In the genomic region with DNA sequence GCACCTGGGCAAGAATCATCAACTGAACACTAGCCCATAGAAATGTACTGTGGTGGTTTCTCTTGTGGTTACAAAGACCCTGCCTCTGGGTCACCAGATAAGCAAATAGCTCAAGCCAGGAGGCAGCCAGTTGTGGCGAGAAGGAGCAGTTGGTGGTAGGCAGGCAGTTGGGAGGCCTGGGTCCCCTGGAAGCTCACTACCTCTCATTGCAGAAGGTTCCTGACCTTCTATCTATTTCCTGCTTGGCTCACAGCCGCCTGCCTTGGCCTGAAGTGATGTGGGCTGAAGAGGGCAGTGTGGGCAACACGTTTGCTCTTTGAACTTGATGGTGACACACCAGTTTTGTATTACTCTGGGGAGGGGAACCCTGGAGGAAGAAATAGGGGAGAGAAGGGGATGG, we compare ENCODE assay signal across 10 cellular contexts. TPM values are rescaled to one million over a fixed set of nuclear protein-coding genes. Genes with fewer than 3 reads are reported as not detected.
DNase-seq lines count a peak whose midpoint lies in the region; ATAC-seq and TF ChIP-seq lines count a peak whose summit lies in the region.
"Had no signal": no experiment of that assay in that cellular context is flagged by ENCODE, and none has a peak within 500 bp of the region (broad histone marks: within the 10 kb centered on the region; RNA-seq: fewer than 3 reads in every experiment).

No MANE protein-coding gene starts in this region.

- no peak overlapping the region for H3K9ac ChIP-seq in liver (ENCODE audit: low read depth in 1 of 2, low read length in 2 of 2)

- no peaks in the 10 kb centered on the region for H3K9me3 ChIP-seq in liver (ENCODE audit: control insufficient read depth in 4 of 4, low read length in 3 of 4)
- no peaks in the 10 kb centered on the region for H3K9me3 ChIP-seq in CD8-positive, alpha-beta memory T cell (ENCODE audit: low read length)

- no peaks in the 10 kb centered on the region for H3K36me3 ChIP-seq in liver (ENCODE audit: control insufficient read depth in 4 of 4, insufficient read depth in 3 of 4, low read depth in 1 of 4, low read length in 3 of 4)
- H3K36me3 ChIP-seq in CD8-positive, alpha-beta memory T cell (ENCODE audit: insufficient read depth, low read length), result no peaks in the 10 kb centered on the region

- peak overlapping the region in 1 of 8 donors; percentile 59 for H3K27ac Mint-ChIP-seq in CD8-positive, alpha-beta memory T cell
- H3K27ac Mint-ChIP-seq: stimulated activated naive CD8-positive, alpha-beta T cell treated with anti-CD3 and anti-CD28 coated beads, Interleukin-15, Interleukin-2, amounts not matched to agents 100 ng/mL and 50 ng/mL, for 24 hours had no signal

- no peak overlapping the region for H3K4me3 ChIP-seq in liver (ENCODE audit: low read depth in 1 of 3, low read length in 3 of 3)
- H3K4me3 ChIP-seq in CD8-positive, alpha-beta memory T cell (ENCODE audit: low read length), result no peak overlapping the region

- peak; percentile 60 for ATAC-seq in HG03108 (IDR thresholded peaks at IDR 0.05; ENCODE audit: unreplicated experiment)
- no peak for ATAC-seq in GM18858 (IDR thresholded peaks at IDR 0.05; ENCODE audit: unreplicated experiment)

- WGBS in liver, result 20% methylated on average over 3 of the region's 3 CpGs

- CTCF ChIA-PET in CD8-positive, alpha-beta memory T cell (lab: Charles Lee), result no interaction called here

- TF ChIP-seq CTCF in liver (IDR thresholded peaks at IDR 0.05; ENCODE audit: low read depth, low read length, missing input control), result peak; percentile 24

- peak; percentile 65 to 69 for TF ChIP-seq RAD21 in liver (IDR thresholded peaks at IDR 0.05)

- peaks cover 12 to 27% (median 23%) of the 10 kb centered on the region in 3 donors for H3K4me1 Mint-ChIP-seq in CD8-positive, alpha-beta memory T cell

- H3K27ac ChIP-seq in liver (ENCODE audit: low read depth in 1 of 2, low read length in 2 of 2), result peak overlapping the region; percentile 45 to 56
- H3K27ac ChIP-seq in CD8-positive, alpha-beta memory T cell (ENCODE audit: low read depth, low read length), result no peak overlapping the region

- peak; percentile 36 for DNase-seq in DMS53 treated with DMSO at 0.1 percent for 48 hours (lab: John Stamatoyannopoulos, UW; ENCODE audit: unreplicated experiment)
- peak; percentile 79 for DNase-seq in SKM-1 treated with dmso at 0.1 percent for 144 hours (lab: John Stamatoyannopoulos, UW; ENCODE audit: unreplicated experiment)
- no peak for DNase-seq in CD8-positive, alpha-beta memory T cell
- no peak for DNase-seq in NCI-H2081 (lab: John Stamatoyannopoulos, UW)
- no peak for DNase-seq in AG20443 (ENCODE audit: low spot score)
- DNase-seq: occipital lobe had no signal

- peaks cover 0 to 3% (median 0%) of the 10 kb centered on the region in 5 donors for H3K9me3 Mint-ChIP-seq in CD8-positive, alpha-beta memory T cell
- H3K9me3 Mint-ChIP-seq: stimulated activated naive CD8-positive, alpha-beta T cell treated with anti-CD3 and anti-CD28 coated beads, Interleukin-15, Interleukin-2, amounts not matched to agents 100 ng/mL and 50 ng/mL, for 24 hours had no signal

- peak overlapping the region in 2 of 7 donors; percentile 21 to 34 for H3K4me3 Mint-ChIP-seq in CD8-positive, alpha-beta memory T cell
- H3K4me3 Mint-ChIP-seq: stimulated activated naive CD8-positive, alpha-beta T cell treated with anti-CD3 and anti-CD28 coated beads, Interleukin-15, Interleukin-2, amounts not matched to agents 100 ng/mL and 50 ng/mL, for 24 hours had no signal

- POLR2A ChIA-PET in CD8-positive, alpha-beta memory T cell (lab: Charles Lee), result no interaction called here

- H3K27me3 Mint-ChIP-seq in CD8-positive, alpha-beta memory T cell, result peaks cover 0 to 5% of the 10 kb centered on the region in 2 donors
- H3K27me3 Mint-ChIP-seq: stimulated activated naive CD8-positive, alpha-beta T cell treated with anti-CD3 and anti-CD28 coated beads, Interleukin-15, Interleukin-2, amounts not matched to agents 100 ng/mL and 50 ng/mL, for 24 hours had no signal

- no peaks in the 10 kb centered on the region for H3K27me3 ChIP-seq in liver (ENCODE audit: control insufficient read depth in 4 of 4, insufficient read depth in 4 of 4, low read length in 3 of 4)
- no peaks in the 10 kb centered on the region for H3K27me3 ChIP-seq in CD8-positive, alpha-beta memory T cell (ENCODE audit: insufficient read depth, low read length, poor library complexity, severe bottlenecking)

- no peaks in the 10 kb centered on the region for H3K36me3 Mint-ChIP-seq in CD8-positive, alpha-beta memory T cell

- peaks cover 6 to 27% (median 17%) of the 10 kb centered on the region in 4 donors for H3K4me1 ChIP-seq in liver (ENCODE audit: control insufficient read depth in 4 of 4, insufficient read depth in 4 of 4, low read length in 3 of 4)
- H3K4me1 ChIP-seq in CD8-positive, alpha-beta memory T cell (ENCODE audit: insufficient read depth, low read length), result peaks cover 14% of the 10 kb centered on the region

TF ChIP-seq in liver, 16 proteins besides CTCF, POLR2A, EP300 and RAD21:
- peak; percentile 90 to 96 for TF ChIP-seq HNF4A (conservative IDR thresholded peaks at IDR 0.05)
- TF ChIP-seq RXRA (IDR thresholded peaks at IDR 0.05), result peak; percentile 88 to 92
- TF ChIP-seq HNF4G (IDR thresholded peaks at IDR 0.05), result peak; percentile 68
- TF ChIP-seq SP1 (IDR thresholded peaks at IDR 0.05), result peak; percentile 65
- TF ChIP-seq FOXA1 (IDR thresholded peaks at IDR 0.05), result no peak
- TF ChIP-seq NR2F2 (IDR thresholded peaks at IDR 0.05), result peak; percentile 73
- no peak for TF ChIP-seq MAX (IDR thresholded peaks at IDR 0.05)
- peak in 1 of 2 donors; percentile 37 for TF ChIP-seq GABPA (IDR thresholded peaks at IDR 0.05 in 1 of 2, conservative IDR thresholded peaks at IDR 0.05 in 1 of 2)
- TF ChIP-seq JUND (IDR thresholded peaks at IDR 0.05), result peak in 1 of 2 donors; percentile 66
- peak; percentile 60 for TF ChIP-seq REST (IDR thresholded peaks at IDR 0.05)
- TF ChIP-seq YY1 (IDR thresholded peaks at IDR 0.05), result no peak
TF ChIP-seq in liver: peak in this region for 8.

RNA-seq across cellular contexts. Expression of gene NECTIN1, which starts 34.7 kb away (rescaled TPM):
- 1 to 10 TPM; 6.1 to 7.7 TPM for total RNA-seq in liver
- 1 to 10 TPM in 1 of 2 donors, under 1 TPM in 1; 0.69 to 4.0 TPM for polyA plus RNA-seq in liver
- total RNA-seq in CD8-positive, alpha-beta memory T cell, result 1 to 10 TPM; 3.0 to 3.8 TPM
- 0.35 TPM for polyA plus RNA-seq in CD8-positive, alpha-beta memory T cell

Comparison
In these comparisons a context has a peak if more than half of its experiments do, and no peak if none do; other contexts are left out.
1. DNase-seq: peak in DMS53 treated with DMSO at 0.1 percent for 48 hours (single experiment) and SKM-1 treated with dmso at 0.1 percent for 144 hours (single experiment); none in CD8-positive, alpha-beta memory T cell (0 of 5), NCI-H2081 (0 of 2) and AG20443 (single experiment).